1 cellular context compared by ENCODE assay signal in the genomic region with DNA sequence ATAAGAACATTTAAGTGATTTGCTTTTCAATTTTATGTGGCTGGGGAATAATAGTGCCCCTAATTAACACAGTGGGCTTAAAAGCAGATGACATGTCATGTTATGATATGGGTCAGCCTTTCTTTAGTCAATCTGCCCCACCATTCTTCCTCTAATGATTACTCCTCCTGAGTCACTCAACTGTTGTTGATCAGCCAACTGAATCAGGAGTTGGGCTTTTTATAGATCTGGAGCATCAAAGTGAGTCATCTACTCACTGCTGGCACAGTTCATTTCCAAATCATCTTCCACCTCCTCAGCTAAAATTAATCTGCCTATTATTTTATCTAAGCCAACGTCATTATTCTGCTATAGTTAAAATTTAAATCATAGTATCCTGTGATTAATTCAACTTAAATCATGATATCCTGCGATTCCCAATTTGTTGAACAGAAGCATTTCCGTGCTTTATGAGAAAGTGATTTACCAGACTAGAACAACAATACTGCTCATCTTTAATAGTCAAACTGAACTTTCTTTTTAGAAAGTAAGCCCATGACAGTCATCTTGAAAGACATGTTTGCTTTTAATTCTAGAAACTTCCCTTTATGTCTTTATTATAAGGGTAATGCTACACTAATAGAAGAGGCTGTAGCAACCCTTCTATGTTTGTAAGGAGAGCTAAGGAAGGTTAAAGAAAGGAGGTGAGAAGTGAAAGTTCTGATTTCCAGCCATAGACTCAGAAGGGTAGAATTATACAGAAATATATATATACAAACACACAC.
TF ChIP-seq lines count a peak whose summit lies in the region.

No MANE protein-coding gene starts in this region.

TF ChIP-seq in IMR-90, 13 proteins besides CTCF, POLR2A, EP300 and RAD21:
- TF ChIP-seq, protein P1, sequence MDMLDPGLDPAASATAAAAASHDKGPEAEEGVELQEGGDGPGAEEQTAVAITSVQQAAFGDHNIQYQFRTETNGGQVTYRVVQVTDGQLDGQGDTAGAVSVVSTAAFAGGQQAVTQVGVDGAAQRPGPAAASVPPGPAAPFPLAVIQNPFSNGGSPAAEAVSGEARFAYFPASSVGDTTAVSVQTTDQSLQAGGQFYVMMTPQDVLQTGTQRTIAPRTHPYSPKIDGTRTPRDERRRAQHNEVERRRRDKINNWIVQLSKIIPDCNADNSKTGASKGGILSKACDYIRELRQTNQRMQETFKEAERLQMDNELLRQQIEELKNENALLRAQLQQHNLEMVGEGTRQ (IDR thresholded peaks at IDR 0.05; ENCODE audit: low read depth, low read length): no peak
- no peak for TF ChIP-seq MAZ (IDR thresholded peaks at IDR 0.05; ENCODE audit: borderline replicate concordance, low read depth, low read length)
- no peak for TF ChIP-seq MAFK (IDR thresholded peaks at IDR 0.05; ENCODE audit: low read depth, low read length)
- TF ChIP-seq, protein P2, sequence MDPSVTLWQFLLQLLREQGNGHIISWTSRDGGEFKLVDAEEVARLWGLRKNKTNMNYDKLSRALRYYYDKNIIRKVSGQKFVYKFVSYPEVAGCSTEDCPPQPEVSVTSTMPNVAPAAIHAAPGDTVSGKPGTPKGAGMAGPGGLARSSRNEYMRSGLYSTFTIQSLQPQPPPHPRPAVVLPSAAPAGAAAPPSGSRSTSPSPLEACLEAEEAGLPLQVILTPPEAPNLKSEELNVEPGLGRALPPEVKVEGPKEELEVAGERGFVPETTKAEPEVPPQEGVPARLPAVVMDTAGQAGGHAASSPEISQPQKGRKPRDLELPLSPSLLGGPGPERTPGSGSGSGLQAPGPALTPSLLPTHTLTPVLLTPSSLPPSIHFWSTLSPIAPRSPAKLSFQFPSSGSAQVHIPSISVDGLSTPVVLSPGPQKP (IDR thresholded peaks at IDR 0.05; ENCODE audit: borderline replicate concordance, low read depth, low read length): no peak
- TF ChIP-seq MXI1 (IDR thresholded peaks at IDR 0.05; ENCODE audit: borderline replicate concordance, low read depth, low read length): no peak
- TF ChIP-seq CHD1 (IDR thresholded peaks at IDR 0.05; ENCODE audit: low read depth, low read length): no peak
- no peak for TF ChIP-seq FOS (IDR thresholded peaks at IDR 0.05; ENCODE audit: low read depth, low read length)
- TF ChIP-seq RCOR1 (IDR thresholded peaks at IDR 0.05; ENCODE audit: insufficient replicate concordance, low read length): no peak
